Comparison of ENCODE assay signal across 1 cellular context in the genomic region with DNA sequence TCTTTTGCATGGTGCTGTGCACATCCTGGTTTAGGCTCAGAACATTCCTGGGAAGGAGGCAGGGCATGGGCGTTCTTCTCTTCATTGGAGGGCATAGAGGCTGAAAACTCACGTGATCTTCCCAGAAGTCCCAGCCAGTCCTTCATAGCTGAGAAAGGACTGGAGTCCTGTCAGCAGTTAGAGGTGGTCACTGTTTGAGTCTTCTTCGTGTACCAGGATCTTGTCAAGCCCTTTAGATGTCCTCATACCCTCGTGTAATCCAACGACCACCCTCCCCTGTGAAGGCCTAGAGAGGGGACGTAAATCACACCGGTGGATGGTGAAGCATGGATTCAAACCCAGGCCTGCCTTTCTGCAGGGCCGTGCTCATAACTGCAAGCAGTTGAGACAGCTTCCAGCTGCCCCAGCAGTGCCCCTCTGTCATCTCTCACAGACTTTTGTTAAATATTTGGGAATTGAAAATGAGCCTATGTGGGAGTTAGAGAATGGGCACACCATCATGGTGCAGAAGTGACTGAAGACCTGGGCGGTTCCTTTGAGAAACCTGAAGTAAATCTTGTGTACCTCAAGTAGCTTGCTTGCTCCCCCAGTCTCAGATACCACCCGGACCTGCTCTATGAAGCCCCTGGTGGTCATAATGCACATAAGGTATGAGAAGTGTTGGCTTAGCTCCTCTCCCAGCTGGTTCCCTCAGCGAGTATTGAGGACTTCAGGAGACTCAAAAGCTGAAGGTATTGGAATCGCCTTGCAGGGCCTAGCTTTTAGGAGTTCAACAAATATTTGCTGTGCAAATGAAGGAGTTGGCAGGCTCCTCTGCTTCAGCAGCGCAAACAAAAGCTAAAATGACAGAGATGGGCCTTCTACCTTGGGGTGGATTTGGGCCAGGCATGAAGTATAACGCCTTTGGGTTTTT.
TF ChIP-seq lines count a peak whose summit lies in the region.

No MANE protein-coding gene starts in this region.

TF ChIP-seq in HepG2, 621 proteins besides CTCF, POLR2A, EP300 and RAD21 (continued from another document and continues in another):
- TF ChIP-seq, protein P1, sequence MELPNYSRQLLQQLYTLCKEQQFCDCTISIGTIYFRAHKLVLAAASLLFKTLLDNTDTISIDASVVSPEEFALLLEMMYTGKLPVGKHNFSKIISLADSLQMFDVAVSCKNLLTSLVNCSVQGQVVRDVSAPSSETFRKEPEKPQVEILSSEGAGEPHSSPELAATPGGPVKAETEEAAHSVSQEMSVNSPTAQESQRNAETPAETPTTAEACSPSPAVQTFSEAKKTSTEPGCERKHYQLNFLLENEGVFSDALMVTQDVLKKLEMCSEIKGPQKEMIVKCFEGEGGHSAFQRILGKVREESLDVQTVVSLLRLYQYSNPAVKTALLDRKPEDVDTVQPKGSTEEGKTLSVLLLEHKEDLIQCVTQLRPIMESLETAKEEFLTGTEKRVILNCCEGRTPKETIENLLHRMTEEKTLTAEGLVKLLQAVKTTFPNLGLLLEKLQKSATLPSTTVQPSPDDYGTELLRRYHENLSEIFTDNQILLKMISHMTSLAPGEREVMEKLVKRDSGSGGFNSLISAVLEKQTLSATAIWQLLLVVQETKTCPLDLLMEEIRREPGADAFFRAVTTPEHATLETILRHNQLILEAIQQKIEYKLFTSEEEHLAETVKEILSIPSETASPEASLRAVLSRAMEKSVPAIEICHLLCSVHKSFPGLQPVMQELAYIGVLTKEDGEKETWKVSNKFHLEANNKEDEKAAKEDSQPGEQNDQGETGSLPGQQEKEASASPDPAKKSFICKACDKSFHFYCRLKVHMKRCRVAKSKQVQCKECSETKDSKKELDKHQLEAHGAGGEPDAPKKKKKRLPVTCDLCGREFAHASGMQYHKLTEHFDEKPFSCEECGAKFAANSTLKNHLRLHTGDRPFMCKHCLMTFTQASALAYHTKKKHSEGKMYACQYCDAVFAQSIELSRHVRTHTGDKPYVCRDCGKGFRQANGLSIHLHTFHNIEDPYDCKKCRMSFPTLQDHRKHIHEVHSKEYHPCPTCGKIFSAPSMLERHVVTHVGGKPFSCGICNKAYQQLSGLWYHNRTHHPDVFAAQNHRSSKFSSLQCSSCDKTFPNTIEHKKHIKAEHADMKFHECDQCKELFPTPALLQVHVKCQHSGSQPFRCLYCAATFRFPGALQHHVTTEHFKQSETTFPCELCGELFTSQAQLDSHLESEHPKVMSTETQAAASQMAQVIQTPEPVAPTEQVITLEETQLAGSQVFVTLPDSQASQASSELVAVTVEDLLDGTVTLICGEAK (IDR thresholded peaks at IDR 0.05) = no peak
- TF ChIP-seq, protein P1 (CRISPR knock-in tag; IDR thresholded peaks at IDR 0.05) = no peak
- TF ChIP-seq YEATS4 (CRISPR knock-in tag; IDR thresholded peaks at IDR 0.05; ENCODE audit: borderline replicate concordance) = peak; percentile 52; the same call in 1 of the 2 replicates
- TF ChIP-seq KAT2B (IDR thresholded peaks at IDR 0.05; ENCODE audit: borderline replicate concordance, low read depth, low read length) = no peak
- 0 out of 2 replicates have a peak, but pooled peaks have one; percentile 25 for TF ChIP-seq MED13 (CRISPR knock-in tag; IDR thresholded peaks at IDR 0.05)
- TF ChIP-seq TCF7 (IDR thresholded peaks at IDR 0.05; ENCODE audit: low read depth) = no peak
- TF ChIP-seq SUZ12 (IDR thresholded peaks at IDR 0.05; ENCODE audit: low read depth, low read length) = no peak
- TF ChIP-seq ZNF230 (CRISPR knock-in tag; IDR thresholded peaks at IDR 0.05) = no peak
- TF ChIP-seq SALL1 (CRISPR knock-in tag; IDR thresholded peaks at IDR 0.05) = peak; percentile 4; the same call in 1 of the 2 replicates
- TF ChIP-seq GATAD1 (CRISPR knock-in tag; IDR thresholded peaks at IDR 0.05) = peak; percentile 58; the same call in 1 of the 2 replicates
- 0 out of 2 replicates have a peak, but pooled peaks have one; percentile 28 for TF ChIP-seq ZNF484 (CRISPR knock-in tag; IDR thresholded peaks at IDR 0.05; ENCODE audit: borderline replicate concordance, low read depth)
- peak; percentile 53 for TF ChIP-seq TAF1 (CRISPR knock-in tag; IDR thresholded peaks at IDR 0.05)
- TF ChIP-seq DMAP1 (CRISPR knock-in tag; IDR thresholded peaks at IDR 0.05) = no peak
- TF ChIP-seq ZFP90 (CRISPR knock-in tag; IDR thresholded peaks at IDR 0.05; ENCODE audit: borderline replicate concordance) = no peak
- no peak for TF ChIP-seq ZNF256 (CRISPR knock-in tag; conservative IDR thresholded peaks at IDR 0.05)
- TF ChIP-seq, protein P2, sequence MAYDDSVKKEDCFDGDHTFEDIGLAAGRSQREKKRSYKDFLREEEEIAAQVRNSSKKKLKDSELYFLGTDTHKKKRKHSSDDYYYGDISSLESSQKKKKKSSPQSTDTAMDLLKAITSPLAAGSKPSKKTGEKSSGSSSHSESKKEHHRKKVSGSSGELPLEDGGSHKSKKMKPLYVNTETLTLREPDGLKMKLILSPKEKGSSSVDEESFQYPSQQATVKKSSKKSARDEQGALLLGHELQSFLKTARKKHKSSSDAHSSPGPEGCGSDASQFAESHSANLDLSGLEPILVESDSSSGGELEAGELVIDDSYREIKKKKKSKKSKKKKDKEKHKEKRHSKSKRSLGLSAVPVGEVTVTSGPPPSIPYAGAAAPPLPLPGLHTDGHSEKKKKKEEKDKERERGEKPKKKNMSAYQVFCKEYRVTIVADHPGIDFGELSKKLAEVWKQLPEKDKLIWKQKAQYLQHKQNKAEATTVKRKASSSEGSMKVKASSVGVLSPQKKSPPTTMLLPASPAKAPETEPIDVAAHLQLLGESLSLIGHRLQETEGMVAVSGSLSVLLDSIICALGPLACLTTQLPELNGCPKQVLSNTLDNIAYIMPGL (CRISPR knock-in tag; IDR thresholded peaks at IDR 0.05; ENCODE audit: borderline replicate concordance in 1 of 2, low read depth in 1 of 2) = peak in 1 of 2 experiments; percentile 17; a peak in 1 of 4 replicates
- 0 out of 2 replicates have a peak, but pooled peaks have one; percentile 50 for TF ChIP-seq ZNF570 (CRISPR knock-in tag; IDR thresholded peaks at IDR 0.05; ENCODE audit: borderline replicate concordance)
- 0 out of 2 replicates have a peak, but pooled peaks have one; percentile 37 for TF ChIP-seq ZNF546 (CRISPR knock-in tag; conservative IDR thresholded peaks at IDR 0.05)
- TF ChIP-seq ZNF337 (CRISPR knock-in tag; IDR thresholded peaks at IDR 0.05; ENCODE audit: borderline replicate concordance, low read depth) = no peak
- TF ChIP-seq, protein P3, sequence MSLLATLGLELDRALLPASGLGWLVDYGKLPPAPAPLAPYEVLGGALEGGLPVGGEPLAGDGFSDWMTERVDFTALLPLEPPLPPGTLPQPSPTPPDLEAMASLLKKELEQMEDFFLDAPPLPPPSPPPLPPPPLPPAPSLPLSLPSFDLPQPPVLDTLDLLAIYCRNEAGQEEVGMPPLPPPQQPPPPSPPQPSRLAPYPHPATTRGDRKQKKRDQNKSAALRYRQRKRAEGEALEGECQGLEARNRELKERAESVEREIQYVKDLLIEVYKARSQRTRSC (CRISPR knock-in tag; IDR thresholded peaks at IDR 0.05; ENCODE audit: low read depth) = no peak
- peak; percentile 38; the same call in 1 of the 2 replicates for TF ChIP-seq HDAC1 (CRISPR knock-in tag; IDR thresholded peaks at IDR 0.05)
- no peak for TF ChIP-seq RBAK (CRISPR knock-in tag; IDR thresholded peaks at IDR 0.05)
- peak; percentile 73 for TF ChIP-seq ZNF501 (CRISPR knock-in tag; IDR thresholded peaks at IDR 0.05)
- peak; percentile 30; the same call in 1 of the 2 replicates for TF ChIP-seq ZZZ3 (CRISPR knock-in tag; IDR thresholded peaks at IDR 0.05; ENCODE audit: borderline replicate concordance)
- no peak for TF ChIP-seq TOPORS (CRISPR knock-in tag; IDR thresholded peaks at IDR 0.05)
- TF ChIP-seq, protein P4, sequence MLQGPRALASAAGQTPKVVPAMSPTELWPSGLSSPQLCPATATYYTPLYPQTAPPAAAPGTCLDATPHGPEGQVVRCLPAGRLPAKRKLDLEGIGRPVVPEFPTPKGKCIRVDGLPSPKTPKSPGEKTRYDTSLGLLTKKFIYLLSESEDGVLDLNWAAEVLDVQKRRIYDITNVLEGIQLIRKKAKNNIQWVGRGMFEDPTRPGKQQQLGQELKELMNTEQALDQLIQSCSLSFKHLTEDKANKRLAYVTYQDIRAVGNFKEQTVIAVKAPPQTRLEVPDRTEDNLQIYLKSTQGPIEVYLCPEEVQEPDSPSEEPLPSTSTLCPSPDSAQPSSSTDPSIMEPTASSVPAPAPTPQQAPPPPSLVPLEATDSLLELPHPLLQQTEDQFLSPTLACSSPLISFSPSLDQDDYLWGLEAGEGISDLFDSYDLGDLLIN (CRISPR knock-in tag; IDR thresholded peaks at IDR 0.05; ENCODE audit: borderline replicate concordance) = no peak
- TF ChIP-seq SP5 (CRISPR knock-in tag; IDR thresholded peaks at IDR 0.05; ENCODE audit: borderline replicate concordance, low read depth) = no peak
- TF ChIP-seq, protein P5, sequence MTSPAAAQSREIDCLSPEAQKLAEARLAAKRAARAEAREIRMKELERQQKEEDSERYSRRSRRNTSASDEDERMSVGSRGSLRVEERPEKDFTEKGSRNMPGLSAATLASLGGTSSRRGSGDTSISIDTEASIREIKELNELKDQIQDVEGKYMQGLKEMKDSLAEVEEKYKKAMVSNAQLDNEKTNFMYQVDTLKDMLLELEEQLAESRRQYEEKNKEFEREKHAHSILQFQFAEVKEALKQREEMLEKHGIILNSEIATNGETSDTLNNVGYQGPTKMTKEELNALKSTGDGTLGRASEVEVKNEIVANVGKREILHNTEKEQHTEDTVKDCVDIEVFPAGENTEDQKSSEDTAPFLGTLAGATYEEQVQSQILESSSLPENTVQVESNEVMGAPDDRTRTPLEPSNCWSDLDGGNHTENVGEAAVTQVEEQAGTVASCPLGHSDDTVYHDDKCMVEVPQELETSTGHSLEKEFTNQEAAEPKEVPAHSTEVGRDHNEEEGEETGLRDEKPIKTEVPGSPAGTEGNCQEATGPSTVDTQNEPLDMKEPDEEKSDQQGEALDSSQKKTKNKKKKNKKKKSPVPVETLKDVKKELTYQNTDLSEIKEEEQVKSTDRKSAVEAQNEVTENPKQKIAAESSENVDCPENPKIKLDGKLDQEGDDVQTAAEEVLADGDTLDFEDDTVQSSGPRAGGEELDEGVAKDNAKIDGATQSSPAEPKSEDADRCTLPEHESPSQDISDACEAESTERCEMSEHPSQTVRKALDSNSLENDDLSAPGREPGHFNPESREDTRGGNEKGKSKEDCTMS (CRISPR knock-in tag; conservative IDR thresholded peaks at IDR 0.05) = no peak
- TF ChIP-seq HNRNPUL1 (IDR thresholded peaks at IDR 0.05; ENCODE audit: low read depth, low read length) = no peak
- TF ChIP-seq POGZ (CRISPR knock-in tag; IDR thresholded peaks at IDR 0.05) = peak; percentile 60; the same call in 1 of the 2 replicates
- TF ChIP-seq, protein P6, sequence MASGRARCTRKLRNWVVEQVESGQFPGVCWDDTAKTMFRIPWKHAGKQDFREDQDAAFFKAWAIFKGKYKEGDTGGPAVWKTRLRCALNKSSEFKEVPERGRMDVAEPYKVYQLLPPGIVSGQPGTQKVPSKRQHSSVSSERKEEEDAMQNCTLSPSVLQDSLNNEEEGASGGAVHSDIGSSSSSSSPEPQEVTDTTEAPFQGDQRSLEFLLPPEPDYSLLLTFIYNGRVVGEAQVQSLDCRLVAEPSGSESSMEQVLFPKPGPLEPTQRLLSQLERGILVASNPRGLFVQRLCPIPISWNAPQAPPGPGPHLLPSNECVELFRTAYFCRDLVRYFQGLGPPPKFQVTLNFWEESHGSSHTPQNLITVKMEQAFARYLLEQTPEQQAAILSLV (CRISPR knock-in tag; IDR thresholded peaks at IDR 0.05; ENCODE audit: borderline replicate concordance) = no peak
- peak; percentile 17; the same call in 1 of the 2 replicates for TF ChIP-seq ZBTB7B (CRISPR knock-in tag; IDR thresholded peaks at IDR 0.05)
- TF ChIP-seq, protein P7, sequence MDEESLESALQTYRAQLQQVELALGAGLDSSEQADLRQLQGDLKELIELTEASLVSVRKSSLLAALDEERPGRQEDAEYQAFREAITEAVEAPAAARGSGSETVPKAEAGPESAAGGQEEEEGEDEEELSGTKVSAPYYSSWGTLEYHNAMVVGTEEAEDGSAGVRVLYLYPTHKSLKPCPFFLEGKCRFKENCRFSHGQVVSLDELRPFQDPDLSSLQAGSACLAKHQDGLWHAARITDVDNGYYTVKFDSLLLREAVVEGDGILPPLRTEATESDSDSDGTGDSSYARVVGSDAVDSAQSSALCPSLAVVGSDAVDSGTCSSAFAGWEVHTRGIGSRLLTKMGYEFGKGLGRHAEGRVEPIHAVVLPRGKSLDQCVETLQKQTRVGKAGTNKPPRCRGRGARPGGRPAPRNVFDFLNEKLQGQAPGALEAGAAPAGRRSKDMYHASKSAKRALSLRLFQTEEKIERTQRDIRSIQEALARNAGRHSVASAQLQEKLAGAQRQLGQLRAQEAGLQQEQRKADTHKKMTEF (CRISPR knock-in tag; IDR thresholded peaks at IDR 0.05) = 0 out of 2 replicates have a peak, but pooled peaks have one; percentile 23
- TF ChIP-seq, protein P8, sequence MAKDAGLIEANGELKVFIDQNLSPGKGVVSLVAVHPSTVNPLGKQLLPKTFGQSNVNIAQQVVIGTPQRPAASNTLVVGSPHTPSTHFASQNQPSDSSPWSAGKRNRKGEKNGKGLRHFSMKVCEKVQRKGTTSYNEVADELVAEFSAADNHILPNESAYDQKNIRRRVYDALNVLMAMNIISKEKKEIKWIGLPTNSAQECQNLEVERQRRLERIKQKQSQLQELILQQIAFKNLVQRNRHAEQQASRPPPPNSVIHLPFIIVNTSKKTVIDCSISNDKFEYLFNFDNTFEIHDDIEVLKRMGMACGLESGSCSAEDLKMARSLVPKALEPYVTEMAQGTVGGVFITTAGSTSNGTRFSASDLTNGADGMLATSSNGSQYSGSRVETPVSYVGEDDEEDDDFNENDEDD (CRISPR knock-in tag; IDR thresholded peaks at IDR 0.05; ENCODE audit: borderline replicate concordance) = no peak
- TF ChIP-seq TGIF2 (CRISPR knock-in tag; IDR thresholded peaks at IDR 0.05) = 0 out of 2 replicates have a peak, but pooled peaks have one; percentile 15
- peak; percentile 21; the same call in 1 of the 2 replicates for TF ChIP-seq ZNF33B (CRISPR knock-in tag; IDR thresholded peaks at IDR 0.05)
- TF ChIP-seq ZNF761 (CRISPR knock-in tag; conservative IDR thresholded peaks at IDR 0.05) = 0 out of 2 replicates have a peak, but pooled peaks have one; percentile 57
